ENCODE assay signal across 9 cellular contexts in genomic region chr11:60923800-60924109, GRCh38. TPM values are rescaled to one million over a fixed set of nuclear protein-coding genes. Genes with fewer than 3 reads are reported as not detected.
DNase-seq lines count a peak whose midpoint lies in the region; ATAC-seq lines count a peak whose summit lies in the region.
"Had no signal": no experiment of that assay in that cellular context is flagged by ENCODE, and none has a peak within 500 bp of the region (broad histone marks: within the 10 kb centered on the region; RNA-seq: fewer than 3 reads in every experiment).

No MANE protein-coding gene starts in this region.

- no peak for ATAC-seq in activated CD8-positive, alpha-beta T cell treated with anti-CD3 and anti-CD28 coated beads, Interleukin-2, amount 10 ng/mL, durations not matched to agents 7 days and 5 days
- no peak for ATAC-seq in GM18511 (IDR thresholded peaks at IDR 0.05; ENCODE audit: unreplicated experiment)
- no peak for ATAC-seq in GM21528 (IDR thresholded peaks at IDR 0.05; ENCODE audit: low FRiP score, unreplicated experiment)
- no peak for ATAC-seq in HG03457 (IDR thresholded peaks at IDR 0.05; ENCODE audit: unreplicated experiment)

- H3K27me3 ChIP-seq in stomach smooth muscle (ENCODE audit: control insufficient read depth in 1 of 2, insufficient read depth in 2 of 2, low read length in 2 of 2): peaks cover 23 to 35% of the 10 kb centered on the region in 2 donors

- no peak overlapping the region for H3K27ac ChIP-seq in stomach smooth muscle (ENCODE audit: low read length)

- peaks cover 21% of the 10 kb centered on the region for H3K27me3 Mint-ChIP-seq in activated T-cell treated with anti-CD3 and anti-CD28 coated beads, Interleukin-2, amount 50 U/mL, for 24 hours
- peaks cover 25% of the 10 kb centered on the region for H3K27me3 Mint-ChIP-seq in activated CD8-positive, alpha-beta T cell treated with anti-CD3 and anti-CD28 coated beads, Interleukin-2, amount 10 ng/mL, durations not matched to agents 7 days and 5 days (ENCODE audit: low read depth)
- peaks cover 0 to 6% (median 4%) of the 10 kb centered on the region in 3 donors for H3K27me3 Mint-ChIP-seq in immature natural killer cell (ENCODE audit: low read depth in 3 of 3)

- H3K36me3 ChIP-seq in stomach smooth muscle (ENCODE audit: control insufficient read depth in 2 of 2, insufficient read depth in 2 of 2, low read length in 2 of 2): peaks cover 35 to 39% of the 10 kb centered on the region in 2 donors

- POLR2A ChIA-PET in activated CD8-positive, alpha-beta T cell treated with anti-CD3 and anti-CD28 coated beads, Interleukin-2, amount 10 ng/mL, durations not matched to agents 7 days and 5 days (lab: Charles Lee): interaction anchor here (1.1 to 1.6 kb wide), 2 partner anchors 9 to 10 kb away, joined by 4 to 6 read pairs; partner anchors contain the start of gene TMEM109

- no peak for DNase-seq in activated T-cell treated with anti-CD3 and anti-CD28 coated beads, Interleukin-2, amount 50 U/mL, for 24 hours
- no peak for DNase-seq in activated T-cell treated with anti-CD3 and anti-CD28 coated beads, Interleukin-2, amount 50 U/mL, for 48 hours
- no peak for DNase-seq in activated CD8-positive, alpha-beta T cell treated with anti-CD3 and anti-CD28 coated beads, Interleukin-2, amount 10 ng/mL, durations not matched to agents 7 days and 5 days
- no peak for DNase-seq in immature natural killer cell
- DNase-seq: stimulated activated naive CD4-positive, alpha-beta T cell had no signal

- H3K4me1 ChIP-seq in stomach smooth muscle (ENCODE audit: control insufficient read depth, insufficient read depth, low read length): peaks cover 29% of the 10 kb centered on the region

- H3K9ac ChIP-seq in stomach smooth muscle (ENCODE audit: low read length in 2 of 2): no peak overlapping the region

- H3K9me3 Mint-ChIP-seq in activated T-cell treated with anti-CD3 and anti-CD28 coated beads, Interleukin-2, amount 50 U/mL, for 24 hours: no peaks in the 10 kb centered on the region
- H3K9me3 Mint-ChIP-seq in activated CD8-positive, alpha-beta T cell treated with anti-CD3 and anti-CD28 coated beads, Interleukin-2, amount 10 ng/mL, durations not matched to agents 7 days and 5 days (ENCODE audit: insufficient read depth): no peaks in the 10 kb centered on the region
- H3K9me3 Mint-ChIP-seq in immature natural killer cell: no peaks in the 10 kb centered on the region

- H3K36me3 Mint-ChIP-seq in activated T-cell treated with anti-CD3 and anti-CD28 coated beads, Interleukin-2, amount 50 U/mL, for 24 hours (ENCODE audit: low read depth): peaks cover 50% of the 10 kb centered on the region
- H3K36me3 Mint-ChIP-seq in activated CD8-positive, alpha-beta T cell treated with anti-CD3 and anti-CD28 coated beads, Interleukin-2, amount 10 ng/mL, durations not matched to agents 7 days and 5 days (ENCODE audit: low read depth): peaks cover 35% of the 10 kb centered on the region
- peaks cover 21 to 40% (median 33%) of the 10 kb centered on the region in 3 donors for H3K36me3 Mint-ChIP-seq in immature natural killer cell

- CTCF ChIA-PET in activated CD8-positive, alpha-beta T cell treated with anti-CD3 and anti-CD28 coated beads, Interleukin-2, amount 10 ng/mL, durations not matched to agents 7 days and 5 days (lab: Charles Lee): interaction anchor here (1.4 kb wide), 2 partner anchors 8 to 16 kb away, joined by 3 to 11 read pairs; no protein-coding TSS in a partner anchor

- no peak overlapping the region for H3K27ac Mint-ChIP-seq in activated T-cell treated with anti-CD3 and anti-CD28 coated beads, Interleukin-2, amount 50 U/mL, for 24 hours
- H3K27ac Mint-ChIP-seq in activated CD8-positive, alpha-beta T cell treated with anti-CD3 and anti-CD28 coated beads, Interleukin-2, amount 10 ng/mL, durations not matched to agents 7 days and 5 days: no peak overlapping the region
- H3K27ac Mint-ChIP-seq in immature natural killer cell: no peak overlapping the region

- H3K4me1 Mint-ChIP-seq in activated T-cell treated with anti-CD3 and anti-CD28 coated beads, Interleukin-2, amount 50 U/mL, for 24 hours (ENCODE audit: low read depth): peaks cover 32% of the 10 kb centered on the region
- peaks cover 13% of the 10 kb centered on the region for H3K4me1 Mint-ChIP-seq in activated CD8-positive, alpha-beta T cell treated with anti-CD3 and anti-CD28 coated beads, Interleukin-2, amount 10 ng/mL, durations not matched to agents 7 days and 5 days (ENCODE audit: low read depth)
- H3K4me1 Mint-ChIP-seq in immature natural killer cell: peaks cover 0 to 12% of the 10 kb centered on the region in 2 donors

- H3K4me3 ChIP-seq in stomach smooth muscle (ENCODE audit: low read length in 2 of 2): peak overlapping the region; percentile 50 to 69

- no peaks in the 10 kb centered on the region for H3K9me3 ChIP-seq in stomach smooth muscle (ENCODE audit: control insufficient read depth in 2 of 2, low read length in 2 of 2)

- peak overlapping the region; percentile 50 for H3K4me3 Mint-ChIP-seq in activated T-cell treated with anti-CD3 and anti-CD28 coated beads, Interleukin-2, amount 50 U/mL, for 24 hours
- H3K4me3 Mint-ChIP-seq in activated CD8-positive, alpha-beta T cell treated with anti-CD3 and anti-CD28 coated beads, Interleukin-2, amount 10 ng/mL, durations not matched to agents 7 days and 5 days: peak overlapping the region; percentile 53
- peak overlapping the region; percentile 45 to 66 (median 53) for H3K4me3 Mint-ChIP-seq in immature natural killer cell

RNA-seq across cellular contexts. Expression of gene TMEM132A, which starts 0.5 kb away (rescaled TPM):
- under 1 TPM; 0.37 to 0.47 TPM for total RNA-seq in activated CD8-positive, alpha-beta T cell treated with anti-CD3 and anti-CD28 coated beads, Interleukin-2, amount 10 ng/mL, durations not matched to agents 7 days and 5 days
- polyA plus RNA-seq in immature natural killer cell: not detected

RNA-seq across cellular contexts. Expression of gene TMEM109, which starts 9.8 kb away (rescaled TPM):
- total RNA-seq in activated CD8-positive, alpha-beta T cell treated with anti-CD3 and anti-CD28 coated beads, Interleukin-2, amount 10 ng/mL, durations not matched to agents 7 days and 5 days: 100 to 1,000 TPM; 136 to 139 TPM
- 100 to 1,000 TPM; 292 to 631 (median 400) TPM for polyA plus RNA-seq in immature natural killer cell

RNA-seq across cellular contexts. Expression of gene PRPF19, which starts 17.4 kb away (rescaled TPM):
- 100 to 1,000 TPM; 161 TPM for total RNA-seq in activated CD8-positive, alpha-beta T cell treated with anti-CD3 and anti-CD28 coated beads, Interleukin-2, amount 10 ng/mL, durations not matched to agents 7 days and 5 days
- 10 to 100 TPM in 2 of 3 donors, 1 to 10 TPM in 1; 8.9 to 15.2 (median 13.6) TPM for polyA plus RNA-seq in immature natural killer cell

RNA-seq across cellular contexts. Expression of gene SLC15A3, which starts 28.2 kb away (rescaled TPM):
- total RNA-seq in activated CD8-positive, alpha-beta T cell treated with anti-CD3 and anti-CD28 coated beads, Interleukin-2, amount 10 ng/mL, durations not matched to agents 7 days and 5 days: 1 to 10 TPM; 2.0 to 2.2 TPM
- under 1 TPM in 2 of 3 donors, not detected in 1; 0.41 to 0.43 TPM for polyA plus RNA-seq in immature natural killer cell

RNA-seq across cellular contexts. Expression of gene CD6, which starts 47.7 kb away (rescaled TPM):
- 100 to 1,000 TPM; 214 to 222 TPM for total RNA-seq in activated CD8-positive, alpha-beta T cell treated with anti-CD3 and anti-CD28 coated beads, Interleukin-2, amount 10 ng/mL, durations not matched to agents 7 days and 5 days
- polyA plus RNA-seq in immature natural killer cell: 10 to 100 TPM; 17.3 to 47.3 (median 19.1) TPM
